In the genomic region with DNA sequence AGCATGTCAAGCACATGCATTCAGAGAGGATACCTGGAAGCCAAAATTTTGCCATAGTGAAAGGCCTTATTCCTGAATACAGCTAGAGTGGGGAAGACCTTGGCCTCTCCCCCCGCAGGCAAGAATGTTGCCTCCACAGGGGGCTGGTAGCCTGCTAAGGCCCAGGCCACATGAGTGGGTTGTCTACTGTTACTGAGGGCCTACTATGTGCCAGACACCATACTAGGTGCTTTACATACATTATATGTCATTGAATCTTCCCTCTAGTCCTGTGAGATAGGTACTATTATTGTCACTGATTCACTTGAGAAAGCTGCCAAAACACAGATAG, we compare ENCODE assay signal across 1 cellular context.
TF ChIP-seq lines count a peak whose summit lies in the region.

No MANE protein-coding gene starts in this region.

TF ChIP-seq in K562, 482 proteins besides CTCF, POLR2A, EP300 and RAD21:
- TF ChIP-seq MED1 (CRISPR knock-in tag; IDR thresholded peaks at IDR 0.05; ENCODE audit: borderline replicate concordance) (no peak), CHD4 (IDR thresholded peaks at IDR 0.05; ENCODE audit: insufficient read depth, insufficient replicate concordance, low read depth, low read length, poor library complexity, severe bottlenecking) (peak; percentile 84), TOE1 (IDR thresholded peaks at IDR 0.05; ENCODE audit: borderline replicate concordance) (no peak), TOE1 (CRISPR knock-in tag; IDR thresholded peaks at IDR 0.05; ENCODE audit: borderline replicate concordance, low read depth) (0 out of 2 replicates have a peak, but pooled peaks have one; percentile 17), TEAD1 (CRISPR knock-in tag; IDR thresholded peaks at IDR 0.05) (0 out of 4 replicates have a peak, but pooled peaks of 1 of the 2 experiments have one; percentile 68), MYC (IDR thresholded peaks at IDR 0.05; ENCODE audit: low read depth, low read length) (no peak), MYC (CRISPR knock-in tag; IDR thresholded peaks at IDR 0.05; ENCODE audit: borderline replicate concordance, low read depth) (0 out of 2 replicates have a peak, but pooled peaks have one; percentile 47), ZKSCAN1 (IDR thresholded peaks at IDR 0.05; ENCODE audit: low read depth, low read length) (peak; percentile 99), KDM1A (IDR thresholded peaks at IDR 0.05) (no peak), CAMTA2 (CRISPR knock-in tag; conservative IDR thresholded peaks at IDR 0.05) (no peak), NRF1 (conservative IDR thresholded peaks at IDR 0.05 in 1 of 2, IDR thresholded peaks at IDR 0.05 in 1 of 2) (0 out of 4 replicates have a peak, but pooled peaks of 1 of the 2 experiments have one; percentile 7), KLF10 (CRISPR knock-in tag; IDR thresholded peaks at IDR 0.05) (no peak), MECOM (CRISPR knock-in tag; IDR thresholded peaks at IDR 0.05) (0 out of 2 replicates have a peak, but pooled peaks have one; percentile 45), ADNP (tag; IDR thresholded peaks at IDR 0.05) (peak; percentile 57)
- TF ChIP-seq, protein P1, sequence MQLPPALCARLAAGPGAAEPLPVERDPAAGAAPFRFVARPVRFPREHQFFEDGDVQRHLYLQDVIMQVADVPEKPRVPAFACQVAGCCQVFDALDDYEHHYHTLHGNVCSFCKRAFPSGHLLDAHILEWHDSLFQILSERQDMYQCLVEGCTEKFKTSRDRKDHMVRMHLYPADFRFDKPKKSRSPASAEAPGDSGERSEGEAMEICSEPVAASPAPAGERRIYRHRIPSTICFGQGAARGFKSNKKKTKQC (CRISPR knock-in tag; IDR thresholded peaks at IDR 0.05): 0 out of 2 replicates have a peak, but pooled peaks have one; percentile 38
